Comparison of ENCODE assay signal across 1 cellular context in the genomic region with DNA sequence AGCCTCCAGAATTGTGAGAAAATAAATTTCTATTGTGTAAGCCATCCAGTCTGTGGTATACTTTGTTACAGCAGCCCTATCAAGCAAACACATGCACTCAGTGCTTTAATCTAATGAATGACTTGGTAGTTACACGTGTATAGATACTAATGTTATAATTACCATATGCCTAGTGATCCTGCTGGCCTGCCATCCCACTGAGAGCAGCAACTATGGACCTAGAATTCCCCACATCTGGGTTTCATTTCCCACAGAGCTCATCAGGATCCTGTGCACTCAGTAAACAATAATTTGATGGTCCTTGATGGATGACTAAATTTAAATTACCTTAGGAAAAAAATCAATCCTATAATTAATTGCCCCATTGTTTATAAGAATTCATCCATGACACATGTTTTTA.
TF ChIP-seq lines count a peak whose summit lies in the region.

No MANE protein-coding gene starts in this region.

TF ChIP-seq in endothelial cell of umbilical vein, 7 proteins besides CTCF, POLR2A, EP300 and RAD21 (continued from another document):
- TF ChIP-seq GATA2 (IDR thresholded peaks at IDR 0.05; ENCODE audit: insufficient read depth, insufficient read length, low read depth, low read length) (no peak), EZH2 (IDR thresholded peaks at IDR 0.05; ENCODE audit: borderline replicate concordance, low read depth, low read length, severe bottlenecking) (no peak), JUN (IDR thresholded peaks at IDR 0.05; ENCODE audit: borderline replicate concordance, insufficient read depth, insufficient read length, low read depth) (no peak)
